In genomic region chr3:15382405-15382923, GRCh38 we compare ENCODE assay signal across 16 cellular contexts.
"Had no signal": no experiment of that assay in that cellular context is flagged by ENCODE, and none has a peak within 500 bp of the region (broad histone marks: within the 10 kb centered on the region; RNA-seq: fewer than 3 reads in every experiment).

No MANE protein-coding gene starts in this region.

- H3K36me3 Mint-ChIP-seq: activated naive CD4-positive, alpha-beta T cell treated with anti-CD3 and anti-CD28 coated beads, Interleukin-2, amount 50 U/mL, for 24 hours; natural killer cell had no signal

- H3K27ac ChIP-seq: adrenal gland, cardiac muscle cell, esophagus muscularis mucosa, left ventricle myocardium inferior had no signal

- H3K9me3 Mint-ChIP-seq: activated naive CD4-positive, alpha-beta T cell treated with anti-CD3 and anti-CD28 coated beads, Interleukin-2, amount 50 U/mL, for 24 hours; natural killer cell had no signal

- H3K36me3 ChIP-seq: adrenal gland, cardiac muscle cell, esophagus muscularis mucosa, left ventricle myocardium inferior had no signal

- H3K4me3 Mint-ChIP-seq: activated naive CD4-positive, alpha-beta T cell treated with anti-CD3 and anti-CD28 coated beads, Interleukin-2, amount 50 U/mL, for 24 hours; natural killer cell had no signal

- ATAC-seq: natural killer cell; stimulated activated naive CD8-positive, alpha-beta T cell treated with anti-CD3 and anti-CD28 coated beads, Interleukin-15, Interleukin-2, amounts not matched to agents 100 U/mL and 50 U/mL, for 24 hours had no signal

- H3K27me3 Mint-ChIP-seq: activated naive CD4-positive, alpha-beta T cell treated with anti-CD3 and anti-CD28 coated beads, Interleukin-2, amount 50 U/mL, for 24 hours had no signal

- H3K27ac Mint-ChIP-seq: activated naive CD4-positive, alpha-beta T cell treated with anti-CD3 and anti-CD28 coated beads, Interleukin-2, amount 50 U/mL, for 24 hours; natural killer cell had no signal

- DNase-seq: activated CD4-positive, alpha-beta T cell treated with anti-CD3 and anti-CD28 coated beads for 1 hour; activated CD4-positive, alpha-beta T cell treated with anti-CD3 and anti-CD28 coated beads, Interleukin-2, amount 50 U/mL, for 48 hours; activated effector memory CD4-positive, alpha-beta T cell treated with anti-CD3 and anti-CD28 coated beads, Interleukin-2, amount 50 U/mL, for 16 hours; activated T-cell treated with anti-CD3 and anti-CD28 coated beads, Interleukin-2, amount 50 U/mL, for 48 hours; foreskin melanocyte; left ventricle myocardium inferior; mesenchymal stem cell; natural killer cell; retina; stimulated activated CD4-positive, alpha-beta T cell treated with anti-CD3 and anti-CD28 coated beads, Interleukin-2, amount 100 ng/mL, for 48 hours; stimulated activated naive CD8-positive, alpha-beta T cell treated with anti-CD3 and anti-CD28 coated beads, Interleukin-15, Interleukin-2, amounts not matched to agents 100 U/mL and 50 U/mL, for 24 hours; trophoblast cell had no signal

- H3K27me3 ChIP-seq: adrenal gland, cardiac muscle cell, esophagus muscularis mucosa had no signal

- H3K4me3 ChIP-seq: adrenal gland, cardiac muscle cell, esophagus muscularis mucosa, left ventricle myocardium inferior had no signal
